8 cellular contexts compared by ENCODE assay signal in genomic region chr19:11446652-11447301, GRCh38. TPM values are rescaled to one million over a fixed set of nuclear protein-coding genes. Genes with fewer than 3 reads are reported as not detected.
DNase-seq lines count a peak whose midpoint lies in the region; ATAC-seq, FAIRE-seq and TF ChIP-seq lines count a peak whose summit lies in the region.

No MANE protein-coding gene starts in this region.

- peaks cover 85% of the 10 kb centered on the region; the same call in 2 of the 3 replicates for H3K36me3 ChIP-seq in K562 (ENCODE audit: control insufficient read depth, insufficient read depth, low read length)

- H3K4me1 ChIP-seq in K562 (replicated peaks in 1 of 2; ENCODE audit: control insufficient read depth in 2 of 2, insufficient read depth in 2 of 2, low read length in 2 of 2): peaks cover 0 to 40% of the 10 kb centered on the region in 2 experiments; a peak in 2 of 5 replicates

- H3K27me3 Mint-ChIP-seq in immature natural killer cell (ENCODE audit: low read depth in 3 of 3): no peaks in the 10 kb centered on the region

- H3K4me3 Mint-ChIP-seq in immature natural killer cell: no peak overlapping the region

- intact Hi-C loops in K562 (cut with micrococcal nuclease): loop anchor here (2.0 kb wide), 1 partner anchor 152 kb away; no protein-coding TSS in a partner anchor

- DNase-seq in NCI-H82 (lab: John Stamatoyannopoulos, UW) (peak; percentile 60), NCI-H82 treated with DMSO at 0.1 percent for 48 hours (lab: John Stamatoyannopoulos, UW; ENCODE audit: unreplicated experiment) (no peak), K562 (ENCODE audit: extremely low read depth in 1 of 4, low spot score in 3 of 4) (peak; percentile 69 to 86 (median 84)), immature natural killer cell (peak; percentile 33 to 43 (median 38)), NCI-H2171 (lab: John Stamatoyannopoulos, UW) (no peak)
- peak; percentile 29 to 47 for DNase-seq in stimulated activated CD4-positive, alpha-beta T cell treated with anti-CD3 and anti-CD28 coated beads, Interleukin-1b, Interleukin-23, amount 100 ng/mL, for 4 hours (ENCODE audit: low read depth in 2 of 2)

- no peak overlapping the region for H2AFZ ChIP-seq in K562 (ENCODE audit: low read depth, low read length)

- TF ChIP-seq EP300 in K562 (IDR thresholded peaks at IDR 0.05; ENCODE audit: low read length): no peak

- peak; percentile 81 to 86 (median 86) for TF ChIP-seq CTCF in K562 (IDR thresholded peaks at IDR 0.05 in 2 of 3, conservative IDR thresholded peaks at IDR 0.05 in 1 of 3; ENCODE audit: insufficient read depth in 2 of 3, low read depth in 1 of 3, low read length in 3 of 3)

- no peak overlapping the region for H3K27ac ChIP-seq in K562 (ENCODE audit: extremely low read depth, low read depth, low read length)

- CTCF ChIA-PET in K562 (lab: Yijun Ruan, JAX; ENCODE audit: low intra/inter-chr PET ratio): interaction anchor here (0.6 to 3.0 kb wide), 4 partner anchors 153 to 554 kb away, joined by 3 to 24 read pairs (median 4); partner anchors contain the start of gene KANK2

- H4K20me1 ChIP-seq in K562 (replicated peaks; ENCODE audit: control insufficient read depth, insufficient read depth, low read length): 0 out of 2 replicates have a peak, but pooled peaks cover 4% of the 10 kb centered on the region

- H3K27ac Mint-ChIP-seq in immature natural killer cell: no peak overlapping the region

- H3K4me2 ChIP-seq in K562 (ENCODE audit: insufficient read depth, low read length): no peak overlapping the region

- in situ Hi-C loops in K562 (cut with MboI): no loop called here

- H3K9me1 ChIP-seq in K562 (ENCODE audit: control insufficient read depth, insufficient read depth, low read length): no peaks in the 10 kb centered on the region

- no peaks in the 10 kb centered on the region for H3K79me2 ChIP-seq in K562 (ENCODE audit: control insufficient read depth, insufficient read depth, low read length)

- ATAC-seq in SK-N-SH treated with all-trans-retinoic acid at 6 μM for 48 hours (peak; percentile 81), K562 (peak; percentile 96), GM19351 (IDR thresholded peaks at IDR 0.05; ENCODE audit: unreplicated experiment) (no peak)

- H3K9ac ChIP-seq in K562 (ENCODE audit: insufficient read depth in 1 of 2, low read depth in 2 of 2, low read length in 2 of 2): no peak overlapping the region

- TF ChIP-seq POLR2A in K562 (conservative IDR thresholded peaks at IDR 0.05): no peak

- H3K27me3 ChIP-seq in K562 (ENCODE audit: control insufficient read depth in 2 of 2, insufficient read depth in 2 of 2, low read length in 2 of 2): no peaks in the 10 kb centered on the region

- H3K4me3 ChIP-seq in K562: no peak overlapping the region

- peaks cover 0 to 6% of the 10 kb centered on the region in 2 donors for H3K4me1 Mint-ChIP-seq in immature natural killer cell

- TF ChIP-seq RAD21 in K562 (CRISPR knock-in tag; conservative IDR thresholded peaks at IDR 0.05 in 1 of 2, IDR thresholded peaks at IDR 0.05 in 1 of 2): peak; percentile 89

- H3K9me3 Mint-ChIP-seq in immature natural killer cell: no peaks in the 10 kb centered on the region

- no peaks in the 10 kb centered on the region for H3K9me3 ChIP-seq in K562 (replicated peaks; ENCODE audit: control insufficient read depth, insufficient read depth, low read depth, low read length)

- peaks cover 0 to 9% (median 0%) of the 10 kb centered on the region in 3 donors for H3K36me3 Mint-ChIP-seq in immature natural killer cell

- POLR2A ChIA-PET in K562 (lab: Yijun Ruan, JAX): no interaction called here

- BruUV-seq in K562 (replicated peaks; lab: Mats Ljungman, UMichigan): no TSS peak

- FAIRE-seq in K562 (lab: Jason Lieb, UNC): no peak

- 82% methylated on average over 8 of the region's 23 CpGs for WGBS in K562 (ENCODE audit: insufficient coverage, low coverage, missing lambda C conversion rate)

RNA-seq across cellular contexts. Expression of gene PRKCSH, which starts 11.3 kb away (rescaled TPM):
- 161 and 438 TPM in 2 replicates for total RNA-seq in K562 (2011; cell fraction: chromatin; rRNA removed; ENCODE audit: low replicate concordance)
- 419 and 446 TPM in 2 replicates for total RNA-seq in K562 (2011; cell fraction: nucleolus; rRNA removed)
- total RNA-seq in K562 (2011; cell fraction: nucleoplasm; rRNA removed): 236 and 271 TPM in 2 replicates
- 99.4 and 135 TPM in 2 replicates for total RNA-seq in K562 (2014; rRNA removed)
- 25.6 and 28.4 TPM in 2 replicates for total RNA-seq in K562 (2014; rRNA removed; fragmentation: Illumina TruSeq; extraction: Trizol)
- total RNA-seq in K562 (2015; rRNA removed; fragmentation: Illumina TruSeq; extraction: Trizol): 48.1 and 52.1 TPM in 2 replicates
- total RNA-seq in K562 (2021): 297 and 303 TPM in 2 replicates
- 39.1 and 96.2 TPM in 2 replicates for polyA plus RNA-seq in K562 (2011; rRNA removed)
- 68.3 and 79.6 TPM in 2 replicates for polyA plus RNA-seq in K562 (2011; cell fraction: cytosol; rRNA removed)
- 221 and 243 TPM in 2 replicates for polyA plus RNA-seq in K562 (2011; cell fraction: nucleus; rRNA removed)
- 242 and 451 TPM in 2 replicates for polyA plus RNA-seq in K562 (2012)
- polyA plus RNA-seq in K562 (2014; fragmentation: Illumina TruSeq; extraction: Trizol): 155 and 235 TPM in 2 replicates
- 1 to 10 TPM; 2.3 to 6.9 TPM for polyA plus RNA-seq in K562 (2014; fragmentation: Nextera tagmentation; extraction: Ambion mirVana)
- 76.5 and 88.9 TPM in 2 replicates for polyA plus RNA-seq in K562 (2014; rRNA removed)
- polyA minus RNA-seq in K562 (2011; rRNA and poly(A)+ RNA removed): 31.6 and 32.5 TPM in 2 replicates
- polyA minus RNA-seq in K562 (2011; cell fraction: cytosol; rRNA and poly(A)+ RNA removed): 147 and 227 TPM in 2 replicates
- polyA minus RNA-seq in K562 (2011; cell fraction: nucleus; rRNA and poly(A)+ RNA removed): 56.5 and 75.8 TPM in 2 replicates
- polyA plus RNA-seq in immature natural killer cell: 10 to 100 TPM; 13.7 to 75.6 (median 28.4) TPM

RNA-seq across cellular contexts. Expression of gene ODAD3, which starts 11.9 kb away (rescaled TPM):
- 0.25 and 0.74 TPM in 2 replicates for total RNA-seq in K562 (2011; cell fraction: chromatin; rRNA removed; ENCODE audit: low replicate concordance)
- 0.26 and 1.2 TPM in 2 replicates for total RNA-seq in K562 (2011; cell fraction: nucleolus; rRNA removed)
- total RNA-seq in K562 (2011; cell fraction: nucleoplasm; rRNA removed): 0.29 TPM in 1 of 2 replicates, not detected in the other
- total RNA-seq in K562 (2014; rRNA removed): 0.08 and 0.14 TPM in 2 replicates
- total RNA-seq in K562 (2014; rRNA removed; fragmentation: Illumina TruSeq; extraction: Trizol): 0.11 TPM in 1 of 2 replicates, not detected in the other
- total RNA-seq in K562 (2015; rRNA removed; fragmentation: Illumina TruSeq; extraction: Trizol): 0.08 TPM in 1 of 2 replicates, not detected in the other
- total RNA-seq in K562 (2021): 0.18 and 0.51 TPM in 2 replicates
- 0.19 TPM in 1 of 2 replicates, not detected in the other for polyA plus RNA-seq in K562 (2011; rRNA removed)
- polyA plus RNA-seq in K562 (2011; cell fraction: cytosol; rRNA removed): 0.12 TPM in 2 replicates
- polyA plus RNA-seq in K562 (2011; cell fraction: nucleus; rRNA removed): 0.54 and 0.66 TPM in 2 replicates
- 0.16 and 0.19 TPM in 2 replicates for polyA plus RNA-seq in K562 (2012)
- polyA plus RNA-seq in K562 (2014; fragmentation: Illumina TruSeq; extraction: Trizol): 0.08 and 0.12 TPM in 2 replicates
- under 1 TPM; 0.07 to 0.18 TPM for polyA plus RNA-seq in K562 (2014; fragmentation: Nextera tagmentation; extraction: Ambion mirVana)
- polyA plus RNA-seq in K562 (2014; rRNA removed): 0.72 and 1.5 TPM in 2 replicates
- not detected in 2 replicates for polyA minus RNA-seq in K562 (2011; rRNA and poly(A)+ RNA removed)
- polyA minus RNA-seq in K562 (2011; cell fraction: cytosol; rRNA and poly(A)+ RNA removed): not detected in 2 replicates
- polyA minus RNA-seq in K562 (2011; cell fraction: nucleus; rRNA and poly(A)+ RNA removed): 0.13 and 0.22 TPM in 2 replicates
- polyA plus RNA-seq in immature natural killer cell: not detected

RNA-seq across cellular contexts. Expression of gene RGL3, which starts 27.7 kb away (rescaled TPM):
- total RNA-seq in K562 (2011; cell fraction: chromatin; rRNA removed; ENCODE audit: low replicate concordance): 1.2 and 4.6 TPM in 2 replicates
- total RNA-seq in K562 (2011; cell fraction: nucleolus; rRNA removed): 1.3 and 1.5 TPM in 2 replicates
- total RNA-seq in K562 (2011; cell fraction: nucleoplasm; rRNA removed): 0.38 and 2.1 TPM in 2 replicates
- total RNA-seq in K562 (2014; rRNA removed) (0.16 and 0.32 TPM in 2 replicates), K562 (2014; rRNA removed; fragmentation: Illumina TruSeq; extraction: Trizol) (not detected in 2 replicates), K562 (2015; rRNA removed; fragmentation: Illumina TruSeq; extraction: Trizol) (0.11 TPM in 1 of 2 replicates, not detected in the other), K562 (2021) (0.40 and 0.58 TPM in 2 replicates)
- polyA plus RNA-seq in K562 (2011; rRNA removed) (0.26 and 0.61 TPM in 2 replicates), K562 (2014; fragmentation: Illumina TruSeq; extraction: Trizol) (0.22 TPM in 2 replicates), K562 (2014; fragmentation: Nextera tagmentation; extraction: Ambion mirVana) (not detected), K562 (2014; rRNA removed) (0.09 and 0.12 TPM in 2 replicates), immature natural killer cell (not detected)
- polyA plus RNA-seq in K562 (2011; cell fraction: cytosol; rRNA removed): 0.34 and 0.40 TPM in 2 replicates
- 2.1 and 3.0 TPM in 2 replicates for polyA plus RNA-seq in K562 (2011; cell fraction: nucleus; rRNA removed)
- 0.52 and 1.4 TPM in 2 replicates for polyA plus RNA-seq in K562 (2012)
- polyA minus RNA-seq in K562 (2011; rRNA and poly(A)+ RNA removed): 0.14 TPM in 1 of 2 replicates, not detected in the other
- 2.7 TPM in 1 of 2 replicates, not detected in the other for polyA minus RNA-seq in K562 (2011; cell fraction: cytosol; rRNA and poly(A)+ RNA removed)
- 0.33 and 0.67 TPM in 2 replicates for polyA minus RNA-seq in K562 (2011; cell fraction: nucleus; rRNA and poly(A)+ RNA removed)

RNA-seq across cellular contexts. Expression of gene ELAVL3, which starts 34.1 kb away (rescaled TPM):
- not detected in 2 replicates for total RNA-seq in K562 (2011; cell fraction: chromatin; rRNA removed; ENCODE audit: low replicate concordance)
- total RNA-seq in K562 (2011; cell fraction: nucleolus; rRNA removed): not detected in 2 replicates
- not detected in 2 replicates for total RNA-seq in K562 (2011; cell fraction: nucleoplasm; rRNA removed)
- total RNA-seq in K562 (2014; rRNA removed): 0.16 TPM in 1 of 2 replicates, not detected in the other
- not detected in 2 replicates for total RNA-seq in K562 (2014; rRNA removed; fragmentation: Illumina TruSeq; extraction: Trizol)
- not detected in 2 replicates for total RNA-seq in K562 (2015; rRNA removed; fragmentation: Illumina TruSeq; extraction: Trizol)
- total RNA-seq in K562 (2021): not detected in 2 replicates
- not detected in 2 replicates for polyA plus RNA-seq in K562 (2011; rRNA removed)
- not detected in 2 replicates for polyA plus RNA-seq in K562 (2011; cell fraction: cytosol; rRNA removed)
- polyA plus RNA-seq in K562 (2011; cell fraction: nucleus; rRNA removed): not detected in 2 replicates
- 0.01 TPM in 1 of 2 replicates, not detected in the other for polyA plus RNA-seq in K562 (2012)
- polyA plus RNA-seq in K562 (2014; fragmentation: Illumina TruSeq; extraction: Trizol): not detected in 2 replicates
- not detected for polyA plus RNA-seq in K562 (2014; fragmentation: Nextera tagmentation; extraction: Ambion mirVana)
- not detected in 2 replicates for polyA plus RNA-seq in K562 (2014; rRNA removed)
- polyA minus RNA-seq in K562 (2011; rRNA and poly(A)+ RNA removed): not detected in 2 replicates
- not detected in 2 replicates for polyA minus RNA-seq in K562 (2011; cell fraction: cytosol; rRNA and poly(A)+ RNA removed)
- polyA minus RNA-seq in K562 (2011; cell fraction: nucleus; rRNA and poly(A)+ RNA removed): not detected in 2 replicates
- polyA plus RNA-seq in immature natural killer cell: not detected

RNA-seq across cellular contexts. Expression of gene ZNF653, which starts 58.9 kb away (rescaled TPM):
- total RNA-seq in K562 (2011; cell fraction: chromatin; rRNA removed; ENCODE audit: low replicate concordance): 12.5 and 24.0 TPM in 2 replicates
- 22.4 and 24.2 TPM in 2 replicates for total RNA-seq in K562 (2011; cell fraction: nucleolus; rRNA removed)
- 15.0 and 19.7 TPM in 2 replicates for total RNA-seq in K562 (2011; cell fraction: nucleoplasm; rRNA removed)
- total RNA-seq in K562 (2014; rRNA removed): 3.9 and 7.1 TPM in 2 replicates
- 1.4 and 1.6 TPM in 2 replicates for total RNA-seq in K562 (2014; rRNA removed; fragmentation: Illumina TruSeq; extraction: Trizol)
- total RNA-seq in K562 (2015; rRNA removed; fragmentation: Illumina TruSeq; extraction: Trizol): 2.9 and 3.8 TPM in 2 replicates
- total RNA-seq in K562 (2021): 5.6 and 8.0 TPM in 2 replicates
- 7.0 and 7.8 TPM in 2 replicates for polyA plus RNA-seq in K562 (2011; rRNA removed)
- 7.3 and 15.5 TPM in 2 replicates for polyA plus RNA-seq in K562 (2011; cell fraction: cytosol; rRNA removed)
- 18.3 and 23.6 TPM in 2 replicates for polyA plus RNA-seq in K562 (2011; cell fraction: nucleus; rRNA removed)
- polyA plus RNA-seq in K562 (2012): 5.4 and 6.6 TPM in 2 replicates
- polyA plus RNA-seq in K562 (2014; fragmentation: Illumina TruSeq; extraction: Trizol): 4.2 and 5.6 TPM in 2 replicates
- polyA plus RNA-seq in K562 (2014; fragmentation: Nextera tagmentation; extraction: Ambion mirVana): not detected
- 5.3 and 7.3 TPM in 2 replicates for polyA plus RNA-seq in K562 (2014; rRNA removed)
- 2.4 and 4.9 TPM in 2 replicates for polyA minus RNA-seq in K562 (2011; rRNA and poly(A)+ RNA removed)
- polyA minus RNA-seq in K562 (2011; cell fraction: cytosol; rRNA and poly(A)+ RNA removed): 3.6 and 4.3 TPM in 2 replicates
- polyA minus RNA-seq in K562 (2011; cell fraction: nucleus; rRNA and poly(A)+ RNA removed): 4.3 and 5.6 TPM in 2 replicates
- 1 to 10 TPM in 2 of 3 donors, under 1 TPM in 1; 0.78 to 3.3 (median 1.1) TPM for polyA plus RNA-seq in immature natural killer cell

Comparison
In these comparisons a context has a peak if more than half of its experiments do, and no peak if none do; other contexts are left out.
1. DNase-seq: peak in NCI-H82 (single experiment), K562 (4 of 4), immature natural killer cell (3 of 3) and stimulated activated CD4-positive, alpha-beta T cell treated with anti-CD3 and anti-CD28 coated beads, Interleukin-1b, Interleukin-23, amount 100 ng/mL, for 4 hours (2 of 2); none in NCI-H82 treated with DMSO at 0.1 percent for 48 hours (single experiment) and NCI-H2171 (single experiment).